In genomic region chr1:55259906-55260608, GRCh38 we compare ENCODE assay signal across 18 cellular contexts. TPM values are rescaled to one million over a fixed set of nuclear protein-coding genes. Genes with fewer than 3 reads are reported as not detected.
DNase-seq lines count a peak whose midpoint lies in the region; ATAC-seq and TF ChIP-seq lines count a peak whose summit lies in the region.
"Had no signal": no experiment of that assay in that cellular context is flagged by ENCODE, and none has a peak within 500 bp of the region (broad histone marks: within the 10 kb centered on the region; RNA-seq: fewer than 3 reads in every experiment).

No MANE protein-coding gene starts in this region.

- H3K9me3 ChIP-seq in neural progenitor cell (ENCODE audit: low read depth) = no peaks in the 10 kb centered on the region

- peaks cover 2% of the 10 kb centered on the region for H3K4me1 Mint-ChIP-seq in neural progenitor cell

- H4K20me1 ChIP-seq in neural progenitor cell (ENCODE audit: low read depth) = no peaks in the 10 kb centered on the region

- no peaks in the 10 kb centered on the region for H3K36me3 ChIP-seq in neural progenitor cell

- TF ChIP-seq CTCF in neural progenitor cell (IDR thresholded peaks at IDR 0.05) = no peak

- peak overlapping the region; percentile 33 for H3K27ac Mint-ChIP-seq in neural progenitor cell
- H3K27ac Mint-ChIP-seq: activated CD8-positive, alpha-beta memory T cell treated with anti-CD3 and anti-CD28 coated beads, Interleukin-2, amount 10 ng/mL, durations not matched to agents 7 days and 5 days; progenitor cell of endocrine pancreas had no signal

- H3K4me3 Mint-ChIP-seq in neural progenitor cell = no peak overlapping the region
- H3K4me3 Mint-ChIP-seq: activated CD8-positive, alpha-beta memory T cell treated with anti-CD3 and anti-CD28 coated beads, Interleukin-2, amount 10 ng/mL, durations not matched to agents 7 days and 5 days; CD4-positive, CD25-positive, alpha-beta regulatory T cell; immature natural killer cell had no signal

- no peak overlapping the region for H3K9ac ChIP-seq in neural progenitor cell

- H3K27ac ChIP-seq in neural progenitor cell (no peak overlapping the region), caudate nucleus (ENCODE audit: low read depth, low read length) (no peak overlapping the region)
- H3K27ac ChIP-seq: coronary artery had no signal

- H3K79me2 ChIP-seq in neural progenitor cell (ENCODE audit: low read depth) = no peaks in the 10 kb centered on the region

- H3K27me3 ChIP-seq in neural progenitor cell = no peaks in the 10 kb centered on the region

- no peaks in the 10 kb centered on the region for H3K9me3 Mint-ChIP-seq in neural progenitor cell

- H3K4me1 ChIP-seq in neural progenitor cell = peaks cover 11% of the 10 kb centered on the region

- peak overlapping the region; percentile 4 for H2AFZ ChIP-seq in neural progenitor cell (replicated peaks)

- no peaks in the 10 kb centered on the region for H3K36me3 Mint-ChIP-seq in neural progenitor cell
- H3K36me3 Mint-ChIP-seq: activated CD8-positive, alpha-beta memory T cell treated with anti-CD3 and anti-CD28 coated beads, Interleukin-2, amount 10 ng/mL, durations not matched to agents 7 days and 5 days; CD4-positive, CD25-positive, alpha-beta regulatory T cell; immature natural killer cell had no signal

- no peak overlapping the region for H3K4me2 ChIP-seq in neural progenitor cell

- H3F3A ChIP-seq in neural progenitor cell (ENCODE audit: low read depth) = no peaks in the 10 kb centered on the region

- no peaks in the 10 kb centered on the region for H3K27me3 Mint-ChIP-seq in neural progenitor cell (ENCODE audit: insufficient read depth, low read depth)
- H3K27me3 Mint-ChIP-seq: progenitor cell of endocrine pancreas had no signal

- ATAC-seq in GM19043 (IDR thresholded peaks at IDR 0.05; ENCODE audit: low read depth, unreplicated experiment) (peak; percentile 44), HG02588 (IDR thresholded peaks at IDR 0.05; ENCODE audit: unreplicated experiment) (peak; percentile 48), HG03460 (IDR thresholded peaks at IDR 0.05; ENCODE audit: unreplicated experiment) (peak; percentile 47)
- ATAC-seq: activated CD8-positive, alpha-beta memory T cell treated with anti-CD3 and anti-CD28 coated beads, Interleukin-2, amount 10 ng/mL, durations not matched to agents 7 days and 5 days; Right ventricle myocardium inferior had no signal

- DNase-seq in neural progenitor cell (ENCODE audit: low spot score) (peak; percentile 18), activated gamma-delta T cell (lab: John Stamatoyannopoulos, UW) (no peak), caudate nucleus (lab: John Stamatoyannopoulos, UW) (no peak), mesenteric fat pad (ENCODE audit: low spot score) (no peak), NCI-H1694 (lab: John Stamatoyannopoulos, UW) (no peak)
- DNase-seq: activated CD8-positive, alpha-beta memory T cell treated with anti-CD3 and anti-CD28 coated beads, Interleukin-2, amount 10 ng/mL, durations not matched to agents 7 days and 5 days; CD4-positive, CD25-positive, alpha-beta regulatory T cell; GF-D8; immature natural killer cell; midbrain; NCI-H345; stimulated activated naive CD4-positive, alpha-beta T cell treated with Interleukin-2 at 50 U/mL for 16 hours had no signal

- H3K4me3 ChIP-seq in neural progenitor cell = no peak overlapping the region
- H3K4me3 ChIP-seq: coronary artery had no signal

RNA-seq across cellular contexts. Expression of gene USP24, which starts 44.9 kb away (rescaled TPM):
- 35.2 and 50.5 TPM in 2 replicates for total RNA-seq in neural progenitor cell (ENCODE audit: low replicate concordance)
- total RNA-seq in mesenteric fat pad = 59.8 TPM
